20 cellular contexts compared by ENCODE assay signal in genomic region chrX:155266446-155266845, GRCh38. TPM values are rescaled to one million over a fixed set of nuclear protein-coding genes. Genes with fewer than 3 reads are reported as not detected.
DNase-seq lines count a peak whose midpoint lies in the region; ATAC-seq, FAIRE-seq and TF ChIP-seq lines count a peak whose summit lies in the region.
"Had no signal": no experiment of that assay in that cellular context is flagged by ENCODE, and none has a peak within 500 bp of the region (broad histone marks: within the 10 kb centered on the region; RNA-seq: fewer than 3 reads in every experiment).

No MANE protein-coding gene starts in this region.

- WGBS in A549 (ENCODE audit: missing lambda C conversion rate) = 8% methylated on average over 1 of the region's 1 CpG
- 79% methylated on average over 1 of the region's 1 CpG for WGBS in smooth muscle cell (ENCODE audit: low lambda C conversion rate)

- H3K27ac ChIP-seq in A549 (no peak overlapping the region), smooth muscle cell (ENCODE audit: low read depth) (no peak overlapping the region)
- no peak overlapping the region for H3K27ac ChIP-seq in CD4-positive, alpha-beta T cell (ENCODE audit: low read depth, low read length)
- H3K27ac ChIP-seq: BLaER1, C4-2B, GM23248 had no signal

- peak; percentile 89 for FAIRE-seq in A549 (lab: Jason Lieb, UNC)
- no peak for FAIRE-seq in D721Med (lab: Jason Lieb, UNC)
- no peak for FAIRE-seq in GM19239 (lab: Jason Lieb, UNC)
- FAIRE-seq: GM18507, H1 had no signal

- no peak overlapping the region for H3K4me3 ChIP-seq in A549
- H3K4me3 ChIP-seq in choroid plexus epithelial cell (ENCODE audit: low read depth, low read length) = no peak overlapping the region
- no peak overlapping the region for H3K4me3 ChIP-seq in smooth muscle cell
- H3K4me3 ChIP-seq: BLaER1, GM23248 had no signal

- POLR2A ChIA-PET in A549 (lab: Yijun Ruan, JAX) = no interaction called here
- POLR2A ChIA-PET in CD4-positive, alpha-beta T cell (lab: Charles Lee) = no interaction called here
- POLR2A ChIA-PET in T-cell (lab: Charles Lee) = no interaction called here

- H3K9me3 Mint-ChIP-seq in CD4-positive, alpha-beta T cell = no peaks in the 10 kb centered on the region
- peaks cover 2 to 3% (median 2%) of the 10 kb centered on the region in 3 donors for H3K9me3 Mint-ChIP-seq in T-cell

- H3F3A ChIP-seq in smooth muscle cell (ENCODE audit: low read depth) = no peaks in the 10 kb centered on the region

- intact Hi-C loops in CD4-positive, alpha-beta T cell (cut with DNase I, micrococcal nuclease) = no loop called here

- ATAC-seq in A549 (no peak), T-cell (replicated peaks in 1 of 4) (no peak)
- no peak for ATAC-seq in CD4-positive, alpha-beta T cell (ENCODE audit: poor library complexity)

- no peak overlapping the region for H2AFZ ChIP-seq in smooth muscle cell (ENCODE audit: low read depth)
- H2AFZ ChIP-seq: GM23248 had no signal

- H3K36me3 ChIP-seq in smooth muscle cell (ENCODE audit: low read depth) = no peaks in the 10 kb centered on the region
- H3K36me3 ChIP-seq: BLaER1 had no signal

- DNase-seq in A549 (ENCODE audit: low read depth in 1 of 2, low spot score in 1 of 2) (no peak), T-cell (no peak), choroid plexus epithelial cell (ENCODE audit: low read depth) (peak; percentile 2), smooth muscle cell (lab: John Stamatoyannopoulos, UW; ENCODE audit: unreplicated experiment) (no peak), D721Med (ENCODE audit: insufficient read length, low spot score) (no peak), GM19239 (ENCODE audit: insufficient read length, low spot score) (no peak)
- no peak for DNase-seq in CD4-positive, alpha-beta T cell
- DNase-seq: CD4-positive, CD25-positive, alpha-beta regulatory T cell; CD8-positive, alpha-beta memory T cell; DMS53; DMS79 treated with DMSO at 0.1 percent for 48 hours; GF-D8; GM23248; H7; HCEC 1CT had no signal

- H3K4me1 ChIP-seq in A549 (0 out of 3 replicates have a peak, but pooled peaks cover 3% of the 10 kb centered on the region), smooth muscle cell (ENCODE audit: low read depth) (no peaks in the 10 kb centered on the region)
- H3K4me1 ChIP-seq: BLaER1 had no signal

- no peaks in the 10 kb centered on the region for H4K20me1 ChIP-seq in smooth muscle cell (ENCODE audit: low read depth)
- H4K20me1 ChIP-seq: BLaER1 had no signal

- H3K4me3 Mint-ChIP-seq in CD4-positive, alpha-beta T cell = no peak overlapping the region
- no peak overlapping the region for H3K4me3 Mint-ChIP-seq in T-cell
- H3K4me3 Mint-ChIP-seq: B cell; CD8-positive, alpha-beta memory T cell had no signal

- H3K27me3 Mint-ChIP-seq in CD4-positive, alpha-beta T cell = no peaks in the 10 kb centered on the region
- H3K27me3 Mint-ChIP-seq in T-cell = no peaks in the 10 kb centered on the region
- H3K27me3 Mint-ChIP-seq: B cell; CD4-positive, CD25-positive, alpha-beta regulatory T cell had no signal

- CTCF ChIA-PET in A549 (lab: Yijun Ruan, JAX) (no interaction called here), T-cell (lab: Charles Lee) (no interaction called here)
- CTCF ChIA-PET in CD4-positive, alpha-beta T cell (lab: Charles Lee) = no interaction called here

- peaks cover 25% of the 10 kb centered on the region for H3K4me1 Mint-ChIP-seq in CD4-positive, alpha-beta T cell (ENCODE audit: low read depth)
- H3K4me1 Mint-ChIP-seq in T-cell = peaks cover 7 to 25% (median 19%) of the 10 kb centered on the region in 3 donors

- TF ChIP-seq POLR2A in A549 (IDR thresholded peaks at IDR 0.05; ENCODE audit: low read length) = no peak

- TF ChIP-seq RAD21 in A549 (conservative IDR thresholded peaks at IDR 0.05 in 1 of 2, IDR thresholded peaks at IDR 0.05 in 1 of 2) = no peak

- no peak for TF ChIP-seq CTCF in A549 (IDR thresholded peaks at IDR 0.05)
- TF ChIP-seq CTCF in CD4-positive, alpha-beta T cell (IDR thresholded peaks at IDR 0.05) = no peak
- TF ChIP-seq CTCF in choroid plexus epithelial cell (conservative IDR thresholded peaks at IDR 0.05; ENCODE audit: low read depth, low read length) = no peak
- TF ChIP-seq CTCF in smooth muscle cell (IDR thresholded peaks at IDR 0.05; ENCODE audit: borderline replicate concordance, insufficient read depth, poor library complexity, severe bottlenecking) = no peak
- TF ChIP-seq CTCF in D721Med (IDR thresholded peaks at IDR 0.05; ENCODE audit: insufficient read depth, missing control alignments) = no peak

- H3K9ac ChIP-seq in smooth muscle cell (ENCODE audit: low read depth) = no peak overlapping the region
- H3K9ac ChIP-seq: BLaER1, GM23248 had no signal

- H3K79me2 ChIP-seq in smooth muscle cell (ENCODE audit: low read depth) = no peaks in the 10 kb centered on the region

- peak overlapping the region; percentile 30 for H3K27ac Mint-ChIP-seq in CD4-positive, alpha-beta T cell
- peak overlapping the region; percentile 18 to 27 for H3K27ac Mint-ChIP-seq in T-cell
- H3K27ac Mint-ChIP-seq: B cell had no signal

- H3K27me3 ChIP-seq in CD4-positive, alpha-beta T cell (ENCODE audit: control insufficient read depth, insufficient read depth, low read length) = no peaks in the 10 kb centered on the region
- H3K27me3 ChIP-seq in smooth muscle cell (ENCODE audit: low read depth) = no peaks in the 10 kb centered on the region
- H3K27me3 ChIP-seq: BLaER1 had no signal

- H3K4me2 ChIP-seq in A549 (no peak overlapping the region), smooth muscle cell (no peak overlapping the region)
- H3K4me2 ChIP-seq: BLaER1 had no signal

- H3K36me3 Mint-ChIP-seq in CD4-positive, alpha-beta T cell (ENCODE audit: low read depth) = no peaks in the 10 kb centered on the region
- no peaks in the 10 kb centered on the region for H3K36me3 Mint-ChIP-seq in T-cell
- H3K36me3 Mint-ChIP-seq: CD4-positive, CD25-positive, alpha-beta regulatory T cell had no signal

- H3K9me3 ChIP-seq in A549 (no peaks in the 10 kb centered on the region), smooth muscle cell (replicated peaks; ENCODE audit: low read depth) (no peaks in the 10 kb centered on the region)
- no peaks in the 10 kb centered on the region for H3K9me3 ChIP-seq in CD4-positive, alpha-beta T cell (ENCODE audit: control insufficient read depth, low read length)

- TF ChIP-seq EP300 in A549 (IDR thresholded peaks at IDR 0.05) = no peak

TF ChIP-seq in A549, 52 proteins besides CTCF, POLR2A, EP300 and RAD21:
- TF ChIP-seq KDM5A (IDR thresholded peaks at IDR 0.05) (no peak), RFX5 (IDR thresholded peaks at IDR 0.05) (peak; percentile 79)

RNA-seq across cellular contexts. Expression of gene RAB39B, which starts 2.2 kb away (rescaled TPM):
- polyA plus RNA-seq in A549 (2011; rRNA removed) = 4.1 and 4.4 TPM in 2 replicates
- 0.33 and 0.41 TPM in 2 replicates for polyA plus RNA-seq in A549 (2012; cell fraction: cytosol; rRNA removed)
- 0.16 and 0.18 TPM in 2 replicates for polyA plus RNA-seq in A549 (2012; cell fraction: nucleus; rRNA removed)
- 0.57 to 0.71 TPM (median 0.59 TPM) in 3 replicates for polyA plus RNA-seq in A549 (2017; fragmentation: RNase III; extraction: RNeasy Plus Mini Kit Qiagen cat#74134 plus additional on column Dnase treatment)
- polyA minus RNA-seq in A549 (2011; rRNA and poly(A)+ RNA removed) = 1.8 and 1.9 TPM in 2 replicates
- 1 to 10 TPM; 5.6 to 5.7 TPM for total RNA-seq in CD4-positive, alpha-beta T cell
- 10 to 100 TPM in 3 of 5 donors, 1 to 10 TPM in 2; 5.5 to 13.4 (median 12.8) TPM for total RNA-seq in T-cell
- total RNA-seq in smooth muscle cell = 0.04 TPM in 1 of 2 replicates, not detected in the other
- not detected in 2 replicates for polyA plus RNA-seq in smooth muscle cell

RNA-seq across cellular contexts. Expression of gene VBP1, which starts 50.2 kb away (rescaled TPM):
- polyA plus RNA-seq in A549 (2011; rRNA removed) = 86.8 and 105 TPM in 2 replicates
- 22.9 and 24.5 TPM in 2 replicates for polyA plus RNA-seq in A549 (2012; cell fraction: cytosol; rRNA removed)
- 4.9 and 10.9 TPM in 2 replicates for polyA plus RNA-seq in A549 (2012; cell fraction: nucleus; rRNA removed)
- 70.9 to 77.6 TPM (median 74.3 TPM) in 3 replicates for polyA plus RNA-seq in A549 (2017; fragmentation: RNase III; extraction: RNeasy Plus Mini Kit Qiagen cat#74134 plus additional on column Dnase treatment)
- polyA minus RNA-seq in A549 (2011; rRNA and poly(A)+ RNA removed) = 9.9 and 10.2 TPM in 2 replicates
- total RNA-seq in CD4-positive, alpha-beta T cell = 1 to 10 TPM; 8.5 to 8.7 TPM
- 10 to 100 TPM; 22.6 to 31.8 (median 26.0) TPM for total RNA-seq in T-cell
- 70.6 and 83.0 TPM in 2 replicates for total RNA-seq in smooth muscle cell
- polyA plus RNA-seq in smooth muscle cell = 55.8 and 63.3 TPM in 2 replicates
